In the genomic region with DNA sequence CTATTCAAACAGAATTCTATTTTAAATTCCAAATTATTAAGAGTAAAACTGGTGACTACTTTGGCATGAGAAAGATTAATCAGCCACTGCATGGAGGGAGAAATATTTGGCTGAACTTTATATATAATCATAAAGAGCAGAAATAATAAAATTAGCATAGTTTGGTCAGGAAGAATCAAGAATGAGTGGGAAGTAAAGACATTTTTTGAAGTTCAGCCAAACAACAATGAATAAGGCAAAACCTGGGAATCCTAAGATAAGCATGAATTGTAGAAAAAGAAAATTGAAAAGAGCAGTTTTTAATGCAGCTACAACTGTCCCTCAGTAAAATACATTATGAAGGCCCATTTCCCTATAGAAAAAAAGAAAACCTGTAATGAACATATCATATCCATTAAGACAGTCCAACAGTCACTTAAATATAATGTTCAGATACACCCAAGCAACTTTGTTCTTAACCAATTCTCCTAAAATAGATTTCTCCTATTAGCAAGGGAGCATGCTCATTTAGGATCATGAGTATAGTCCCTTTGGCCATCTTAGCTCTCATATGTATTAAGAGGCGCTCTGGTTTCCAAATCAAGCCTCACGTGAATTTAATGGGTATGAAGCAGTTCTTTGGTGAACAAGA, we compare ENCODE assay signal across 26 cellular contexts. TPM values are rescaled to one million over a fixed set of nuclear protein-coding genes. Genes with fewer than 3 reads are reported as not detected.
"Had no signal": no experiment of that assay in that cellular context is flagged by ENCODE, and none has a peak within 500 bp of the region (broad histone marks: within the 10 kb centered on the region; RNA-seq: fewer than 3 reads in every experiment).

No MANE protein-coding gene starts in this region.

- FAIRE-seq: bronchial epithelial cell had no signal

- ATAC-seq: activated CD4-positive, alpha-beta T cell treated with anti-CD3 and anti-CD28 coated beads for 36 hours; body of pancreas; T-helper 17 cell had no signal

- H3K4me3 Mint-ChIP-seq: activated CD4-positive, alpha-beta memory T cell treated with anti-CD3 and anti-CD28 coated beads, Interleukin-2, amount 10 ng/mL, durations not matched to agents 7 days and 5 days; activated CD4-positive, alpha-beta T cell treated with anti-CD3 and anti-CD28 coated beads for 36 hours; activated naive CD8-positive, alpha-beta T cell treated with anti-CD3 and anti-CD28 coated beads, Interleukin-2, amount 10 ng/mL, durations not matched to agents 7 days and 5 days; T-helper 17 cell had no signal

- H3K36me3 ChIP-seq: Peyer's patch, SJCRH30, WERI-Rb-1 had no signal

- H3K36me3 Mint-ChIP-seq: activated naive CD8-positive, alpha-beta T cell treated with anti-CD3 and anti-CD28 coated beads, Interleukin-2, amount 10 ng/mL, durations not matched to agents 7 days and 5 days had no signal

- H3K9me3 Mint-ChIP-seq: activated CD4-positive, alpha-beta memory T cell treated with anti-CD3 and anti-CD28 coated beads, Interleukin-2, amount 10 ng/mL, durations not matched to agents 7 days and 5 days; activated naive CD8-positive, alpha-beta T cell treated with anti-CD3 and anti-CD28 coated beads, Interleukin-2, amount 10 ng/mL, durations not matched to agents 7 days and 5 days had no signal

- H3K4me1 Mint-ChIP-seq: activated CD4-positive, alpha-beta memory T cell treated with anti-CD3 and anti-CD28 coated beads, Interleukin-2, amount 10 ng/mL, durations not matched to agents 7 days and 5 days; activated CD4-positive, alpha-beta T cell treated with anti-CD3 and anti-CD28 coated beads for 36 hours; activated naive CD8-positive, alpha-beta T cell treated with anti-CD3 and anti-CD28 coated beads, Interleukin-2, amount 10 ng/mL, durations not matched to agents 7 days and 5 days; T-helper 17 cell had no signal

- H3K27ac Mint-ChIP-seq: activated CD4-positive, alpha-beta memory T cell treated with anti-CD3 and anti-CD28 coated beads, Interleukin-2, amount 10 ng/mL, durations not matched to agents 7 days and 5 days; activated CD4-positive, alpha-beta T cell treated with anti-CD3 and anti-CD28 coated beads for 36 hours; activated naive CD8-positive, alpha-beta T cell treated with anti-CD3 and anti-CD28 coated beads, Interleukin-2, amount 10 ng/mL, durations not matched to agents 7 days and 5 days; T-helper 17 cell had no signal

- H3K4me3 ChIP-seq: body of pancreas, Peyer's patch, SJCRH30 had no signal

- H3K27ac ChIP-seq: body of pancreas, Peyer's patch, RWPE1, SJCRH30, WERI-Rb-1 had no signal

- H3K9me3 ChIP-seq: body of pancreas, Peyer's patch, SJCRH30 had no signal

- DNase-seq: activated CD4-positive, alpha-beta memory T cell treated with anti-CD3 and anti-CD28 coated beads, Interleukin-2, amount 10 ng/mL, durations not matched to agents 7 days and 5 days; activated CD4-positive, alpha-beta T cell treated with anti-CD3 and anti-CD28 coated beads for 36 hours; activated CD4-positive, alpha-beta T cell treated with anti-CD3 and anti-CD28 coated beads, Interleukin-2, amount 50 U/mL, for 1 hour; activated naive CD4-positive, alpha-beta T cell treated with anti-CD3 and anti-CD28 coated beads, Interleukin-2, amount 50 U/mL, for 16 hours; activated naive CD8-positive, alpha-beta T cell treated with anti-CD3 and anti-CD28 coated beads, Interleukin-2, amount 10 ng/mL, durations not matched to agents 7 days and 5 days; aorta; body of pancreas; central memory CD4-positive, alpha-beta T cell; Karpas-422; MM.1S; NCI-H1105; NCI-H1436; NCI-H1694 treated with DMSO at 0.1 percent for 48 hours; NCI-H2029 treated with DMSO at 0.1 percent for 48 hours; NCI-H345; NCI-H510A; NCI-H526 treated with DMSO at 0.1 percent for 48 hours; NK-92 treated with Interleukin-12 subunit alpha and Interleukin-12 subunit beta, amount 100 ng/mL, for 24 hours; Peyer's patch; Right ventricle myocardium superior; SJCRH30; T-helper 17 cell; T-helper 9 cell; WERI-Rb-1 had no signal

- H3K27me3 ChIP-seq: body of pancreas, Peyer's patch, SJCRH30 had no signal

- H3K4me1 ChIP-seq: body of pancreas, Peyer's patch had no signal

RNA-seq across cellular contexts. Expression of gene TMEM17, which starts 6.5 kb away (rescaled TPM):
- total RNA-seq: activated naive CD8-positive, alpha-beta T cell treated with anti-CD3 and anti-CD28 coated beads, Interleukin-2, amount 10 ng/mL, durations not matched to agents 7 days and 5 days; T-helper 17 cell had no signal
